In the genomic region with DNA sequence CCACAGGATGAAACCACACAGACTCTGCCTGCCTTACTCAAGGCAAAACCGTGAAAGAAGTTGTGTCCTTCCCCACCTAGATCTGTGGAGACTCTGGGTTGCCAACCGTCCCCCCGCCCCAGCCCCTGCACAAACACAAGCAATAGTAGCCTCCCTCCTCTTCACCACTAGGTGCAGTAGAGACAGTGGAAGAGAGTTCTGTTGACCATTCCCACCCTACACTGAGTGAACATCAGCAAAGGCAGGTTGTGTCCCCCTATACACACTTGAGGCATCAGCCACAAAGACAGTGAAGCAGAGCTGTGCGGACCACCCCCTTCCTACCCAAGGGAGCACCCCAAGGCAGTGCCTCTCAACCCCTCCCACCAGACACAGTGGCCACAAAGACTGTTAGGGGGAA, we compare ENCODE assay signal across 30 cellular contexts.
A peak's percentile ranks its signal among the peaks of the same experiment; 100 is the strongest.
DNase-seq lines count a peak whose midpoint lies in the region; ATAC-seq, FAIRE-seq and TF ChIP-seq lines count a peak whose summit lies in the region.
"Had no signal": no experiment of that assay in that cellular context is flagged by ENCODE, and none has a peak within 500 bp of the region (broad histone marks: within the 10 kb centered on the region; RNA-seq: fewer than 3 reads in every experiment).

No MANE protein-coding gene starts in this region.

- no peaks in the 10 kb centered on the region for H3K79me2 ChIP-seq in HepG2 (ENCODE audit: insufficient read depth, low read length)

- WGBS in HepG2 (ENCODE audit: low lambda C conversion rate) = 20% methylated on average over 4 of the region's 4 CpGs
- WGBS in right lobe of liver (ENCODE audit: insufficient coverage, low coverage, low lambda C conversion rate, missing lambda C conversion rate) = no CpG with 5 or more reads among the region's 4 CpGs

- DNase-seq in HepG2 (ENCODE audit: low spot score) (no peak), right lobe of liver (no peak), D341Med (ENCODE audit: low spot score) (no peak), HUDEP-2 (lab: John Stamatoyannopoulos, UW; ENCODE audit: unreplicated experiment in 76 of 76) (no peak), dermis blood vessel endothelial cell (no peak)
- DNase-seq: activated CD4-positive, alpha-beta T cell treated with anti-CD3 and anti-CD28 coated beads, Interleukin-2, amount 50 U/mL, for 48 hours; activated naive CD4-positive, alpha-beta T cell treated with Interleukin-2 at 50 U/mL for 16 hours; cerebellar nuclear complex; dorsolateral prefrontal cortex; GOT3; islet precursor cell; left ventricle myocardium inferior; NCI-H1048; NCI-H187 treated with DMSO at 0.1 percent for 48 hours; NCI-H2171 treated with DMSO at 0.1 percent for 48 hours; NCI-H510A treated with DMSO at 0.1 percent for 48 hours; NK-92 treated with Interleukin-12 subunit alpha and Interleukin-12 subunit beta, amount 100 ng/mL, for 24 hours; PC-3; Right ventricle myocardium superior; sigmoid colon; stimulated activated naive CD4-positive, alpha-beta T cell treated with Interleukin-2 at 50 U/mL for 16 hours; T-helper 9 cell; uterus had no signal

- BruUV-seq in HepG2 (replicated peaks; lab: Mats Ljungman, UMichigan) = no TSS peak

- in situ Hi-C loops in HepG2 (cut with HindIII; ENCODE audit: extremely low pct_ligation_motif_present, low pct_unique_long_range_greater_than_20kb) = no loop called here

- no peak overlapping the region for H2AFZ ChIP-seq in HepG2 (ENCODE audit: low read length)

- POLR2A ChIA-PET in HepG2 (lab: Yijun Ruan, JAX) = no interaction called here

- TF ChIP-seq RAD21 in HepG2 (CRISPR knock-in tag; IDR thresholded peaks at IDR 0.05) = no peak

- no peaks in the 10 kb centered on the region for H4K20me1 ChIP-seq in HepG2 (ENCODE audit: insufficient read depth, low read length)

- CTCF ChIA-PET in HepG2 (lab: Yijun Ruan, JAX; ENCODE audit: low intra/inter-chr PET ratio, low total read pairs) = no interaction called here

- ATAC-seq in HepG2 = peak; percentile 41; the same call in 1 of the 3 replicates
- no peak for ATAC-seq in right lobe of liver
- ATAC-seq in HG02852 (IDR thresholded peaks at IDR 0.05; ENCODE audit: unreplicated experiment) = peak; percentile 26
- peak; percentile 17 for ATAC-seq in esophagus mucosa
- no peak for ATAC-seq in GM21381 (IDR thresholded peaks at IDR 0.05; ENCODE audit: unreplicated experiment)
- ATAC-seq: PC-3 had no signal

- TF ChIP-seq CTCF in HepG2 (CRISPR knock-in tag; IDR thresholded peaks at IDR 0.05) (no peak), right lobe of liver (IDR thresholded peaks at IDR 0.05) (no peak)

- intact Hi-C loops in HepG2 (cut with micrococcal nuclease; ENCODE audit: unreplicated experiment) (no loop called here), right lobe of liver (cut with DNase I) (no loop called here)

- H3K9ac ChIP-seq in HepG2 (ENCODE audit: insufficient read depth, low read depth, low read length) = no peak overlapping the region

- no peaks in the 10 kb centered on the region for H3K9me3 ChIP-seq in HepG2 (ENCODE audit: low read length)
- H3K9me3 ChIP-seq in right lobe of liver = no peaks in the 10 kb centered on the region
- H3K9me3 ChIP-seq: left ventricle myocardium inferior, neutrophil, sigmoid colon, uterus had no signal

- no peak overlapping the region for H3K4me2 ChIP-seq in HepG2 (ENCODE audit: low read depth, low read length)

- H3K27ac ChIP-seq in HepG2 (ENCODE audit: extremely low read length, insufficient read depth, low read length) (no peak overlapping the region), right lobe of liver (no peak overlapping the region)
- H3K27ac ChIP-seq: 22Rv1, dorsolateral prefrontal cortex, left ventricle myocardium inferior, neutrophil, sigmoid colon, uterus had no signal

- peaks cover 0 to 3% of the 10 kb centered on the region in 2 experiments; a peak in 2 of 5 replicates for H3K27me3 ChIP-seq in HepG2 (ENCODE audit: control insufficient read depth in 1 of 2, insufficient read depth in 2 of 2, low read length in 2 of 2)
- no peaks in the 10 kb centered on the region for H3K27me3 ChIP-seq in right lobe of liver
- H3K27me3 ChIP-seq: sigmoid colon, uterus had no signal

- TF ChIP-seq POLR2A in HepG2 (IDR thresholded peaks at IDR 0.05; ENCODE audit: insufficient read depth in 1 of 2, low read depth in 2 of 2, low read length in 2 of 2) (no peak), right lobe of liver (IDR thresholded peaks at IDR 0.05) (no peak)

- H3K4me1 ChIP-seq in HepG2 (ENCODE audit: insufficient read depth, low read length) (no peaks in the 10 kb centered on the region), right lobe of liver (no peaks in the 10 kb centered on the region)
- H3K4me1 ChIP-seq: left ventricle myocardium inferior, uterus had no signal

- no peak for FAIRE-seq in HepG2 (lab: Jason Lieb, UNC)
- FAIRE-seq: endothelial cell of umbilical vein, GM19239 had no signal

- no peaks in the 10 kb centered on the region for H3K36me3 ChIP-seq in HepG2 (replicated peaks in 1 of 2; ENCODE audit: control insufficient read depth in 1 of 2, insufficient read depth in 2 of 2, low read length in 2 of 2)
- H3K36me3 ChIP-seq in right lobe of liver = no peaks in the 10 kb centered on the region
- H3K36me3 ChIP-seq: left ventricle myocardium inferior, neutrophil, sigmoid colon, uterus had no signal

- no peak for TF ChIP-seq EP300 in HepG2 (IDR thresholded peaks at IDR 0.05; ENCODE audit: low read depth in 2 of 2, low read length in 2 of 2)
- TF ChIP-seq EP300 in HepG2 (CRISPR knock-in tag; IDR thresholded peaks at IDR 0.05; ENCODE audit: borderline replicate concordance) = no peak

- H3K4me3 ChIP-seq in HepG2 (replicated peaks in 1 of 3; ENCODE audit: insufficient read depth in 1 of 3, low read depth in 2 of 3, low read length in 3 of 3) (no peak overlapping the region), right lobe of liver (no peak overlapping the region)
- H3K4me3 ChIP-seq: dorsolateral prefrontal cortex, left ventricle myocardium inferior, sigmoid colon, uterus had no signal

TF ChIP-seq in HepG2, 621 proteins besides CTCF, POLR2A, EP300 and RAD21:
- TF ChIP-seq ZNF20 (CRISPR knock-in tag; IDR thresholded peaks at IDR 0.05) = no peak
- no peak for TF ChIP-seq ZNF121 (CRISPR knock-in tag; IDR thresholded peaks at IDR 0.05)
- TF ChIP-seq, protein P1, sequence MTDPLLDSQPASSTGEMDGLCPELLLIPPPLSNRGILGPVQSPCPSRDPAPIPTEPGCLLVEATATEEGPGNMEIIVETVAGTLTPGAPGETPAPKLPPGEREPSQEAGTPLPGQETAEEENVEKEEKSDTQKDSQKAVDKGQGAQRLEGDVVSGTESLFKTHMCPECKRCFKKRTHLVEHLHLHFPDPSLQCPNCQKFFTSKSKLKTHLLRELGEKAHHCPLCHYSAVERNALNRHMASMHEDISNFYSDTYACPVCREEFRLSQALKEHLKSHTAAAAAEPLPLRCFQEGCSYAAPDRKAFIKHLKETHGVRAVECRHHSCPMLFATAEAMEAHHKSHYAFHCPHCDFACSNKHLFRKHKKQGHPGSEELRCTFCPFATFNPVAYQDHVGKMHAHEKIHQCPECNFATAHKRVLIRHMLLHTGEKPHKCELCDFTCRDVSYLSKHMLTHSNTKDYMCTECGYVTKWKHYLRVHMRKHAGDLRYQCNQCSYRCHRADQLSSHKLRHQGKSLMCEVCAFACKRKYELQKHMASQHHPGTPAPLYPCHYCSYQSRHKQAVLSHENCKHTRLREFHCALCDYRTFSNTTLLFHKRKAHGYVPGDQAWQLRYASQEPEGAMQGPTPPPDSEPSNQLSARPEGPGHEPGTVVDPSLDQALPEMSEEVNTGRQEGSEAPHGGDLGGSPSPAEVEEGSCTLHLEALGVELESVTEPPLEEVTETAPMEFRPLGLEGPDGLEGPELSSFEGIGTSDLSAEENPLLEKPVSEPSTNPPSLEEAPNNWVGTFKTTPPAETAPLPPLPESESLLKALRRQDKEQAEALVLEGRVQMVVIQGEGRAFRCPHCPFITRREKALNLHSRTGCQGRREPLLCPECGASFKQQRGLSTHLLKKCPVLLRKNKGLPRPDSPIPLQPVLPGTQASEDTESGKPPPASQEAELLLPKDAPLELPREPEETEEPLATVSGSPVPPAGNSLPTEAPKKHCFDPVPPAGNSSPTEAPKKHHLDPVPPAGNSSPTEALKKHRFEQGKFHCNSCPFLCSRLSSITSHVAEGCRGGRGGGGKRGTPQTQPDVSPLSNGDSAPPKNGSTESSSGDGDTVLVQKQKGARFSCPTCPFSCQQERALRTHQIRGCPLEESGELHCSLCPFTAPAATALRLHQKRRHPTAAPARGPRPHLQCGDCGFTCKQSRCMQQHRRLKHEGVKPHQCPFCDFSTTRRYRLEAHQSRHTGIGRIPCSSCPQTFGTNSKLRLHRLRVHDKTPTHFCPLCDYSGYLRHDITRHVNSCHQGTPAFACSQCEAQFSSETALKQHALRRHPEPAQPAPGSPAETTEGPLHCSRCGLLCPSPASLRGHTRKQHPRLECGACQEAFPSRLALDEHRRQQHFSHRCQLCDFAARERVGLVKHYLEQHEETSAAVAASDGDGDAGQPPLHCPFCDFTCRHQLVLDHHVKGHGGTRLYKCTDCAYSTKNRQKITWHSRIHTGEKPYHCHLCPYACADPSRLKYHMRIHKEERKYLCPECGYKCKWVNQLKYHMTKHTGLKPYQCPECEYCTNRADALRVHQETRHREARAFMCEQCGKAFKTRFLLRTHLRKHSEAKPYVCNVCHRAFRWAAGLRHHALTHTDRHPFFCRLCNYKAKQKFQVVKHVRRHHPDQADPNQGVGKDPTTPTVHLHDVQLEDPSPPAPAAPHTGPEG (CRISPR knock-in tag; IDR thresholded peaks at IDR 0.05) = no peak
- TF ChIP-seq EED (CRISPR knock-in tag; IDR thresholded peaks at IDR 0.05) = no peak
- no peak for TF ChIP-seq ZNF354B (CRISPR knock-in tag; IDR thresholded peaks at IDR 0.05)

Comparison
In these comparisons a context has a peak if more than half of its experiments do, and no peak if none do; other contexts are left out.
1. ATAC-seq: peak in HepG2 (single experiment), HG02852 (single experiment) and esophagus mucosa (single experiment); none in right lobe of liver (0 of 4) and GM21381 (single experiment).